Comparison of ENCODE assay signal across 9 cellular contexts in genomic region chr15:33068531-33068990, GRCh38.
DNase-seq lines count a peak whose midpoint lies in the region; ATAC-seq and TF ChIP-seq lines count a peak whose summit lies in the region.
"Had no signal": no experiment of that assay in that cellular context is flagged by ENCODE, and none has a peak within 500 bp of the region (broad histone marks: within the 10 kb centered on the region; RNA-seq: fewer than 3 reads in every experiment).

No MANE protein-coding gene starts in this region.

- CTCF ChIA-PET in CD8-positive, alpha-beta T cell (lab: Charles Lee) = no interaction called here
- CTCF ChIA-PET in activated naive CD4-positive, alpha-beta T cell treated with anti-CD3 and anti-CD28 coated beads, Interleukin-2, amount 10 ng/mL, durations not matched to agents 7 days and 5 days (lab: Charles Lee) = interaction anchor here (0.7 kb wide), 1 partner anchor 18 kb away, joined by 4 read pairs; no protein-coding TSS in a partner anchor

- H3K4me1 ChIP-seq in fibroblast of lung (ENCODE audit: control insufficient read depth, extremely low read depth, insufficient read depth, low read length) = peaks cover 20% of the 10 kb centered on the region
- H3K4me1 ChIP-seq in prostate gland (replicated peaks) = peaks cover 9% of the 10 kb centered on the region
- peaks cover 8% of the 10 kb centered on the region for H3K4me1 ChIP-seq in CD8-positive, alpha-beta T cell (ENCODE audit: insufficient read depth, low read length)
- H3K4me1 ChIP-seq: tibial artery had no signal

- H3K27me3 ChIP-seq in fibroblast of lung (ENCODE audit: control insufficient read depth, insufficient read depth, low read length) = no peaks in the 10 kb centered on the region
- H3K27me3 ChIP-seq in prostate gland (replicated peaks; ENCODE audit: insufficient read depth) = no peaks in the 10 kb centered on the region
- H3K27me3 ChIP-seq in CD8-positive, alpha-beta T cell (ENCODE audit: insufficient read depth, low read length) = no peaks in the 10 kb centered on the region
- H3K27me3 ChIP-seq: tibial artery had no signal

- no peak overlapping the region for H3K27ac ChIP-seq in fibroblast of lung (ENCODE audit: insufficient read depth, low read length)
- peak overlapping the region; percentile 70 to 72 for H3K27ac ChIP-seq in prostate gland
- H3K27ac ChIP-seq in CD8-positive, alpha-beta T cell (ENCODE audit: low read depth, low read length) = no peak overlapping the region
- H3K27ac ChIP-seq: tibial artery had no signal

- H4K20me1 ChIP-seq in fibroblast of lung (ENCODE audit: control insufficient read depth, extremely low read depth, insufficient read depth, low read length) = no peaks in the 10 kb centered on the region

- H3K79me2 ChIP-seq in fibroblast of lung (ENCODE audit: control insufficient read depth, insufficient read depth, low read length) = peaks cover 60% of the 10 kb centered on the region

- peaks cover 8% of the 10 kb centered on the region for H3K4me1 Mint-ChIP-seq in CD8-positive, alpha-beta T cell (ENCODE audit: low read depth)
- peaks cover 9% of the 10 kb centered on the region for H3K4me1 Mint-ChIP-seq in activated naive CD4-positive, alpha-beta T cell treated with anti-CD3 and anti-CD28 coated beads, Interleukin-2, amount 10 ng/mL, durations not matched to agents 7 days and 5 days

- TF ChIP-seq CTCF in fibroblast of lung (conservative IDR thresholded peaks at IDR 0.05 in 1 of 2, IDR thresholded peaks at IDR 0.05 in 1 of 2; ENCODE audit: low read depth in 1 of 2, low read length in 2 of 2) = no peak
- peak in 1 of 4 experiments; percentile 8 for TF ChIP-seq CTCF in prostate gland (IDR thresholded peaks at IDR 0.05)
- no peak for TF ChIP-seq CTCF in CD8-positive, alpha-beta T cell (IDR thresholded peaks at IDR 0.05)

- H3K27ac Mint-ChIP-seq in CD8-positive, alpha-beta T cell = no peak overlapping the region
- no peak overlapping the region for H3K27ac Mint-ChIP-seq in activated naive CD4-positive, alpha-beta T cell treated with anti-CD3 and anti-CD28 coated beads, Interleukin-2, amount 10 ng/mL, durations not matched to agents 7 days and 5 days

- H3K27me3 Mint-ChIP-seq in CD8-positive, alpha-beta T cell (ENCODE audit: low read depth) = peaks cover 4% of the 10 kb centered on the region
- peaks cover 35% of the 10 kb centered on the region for H3K27me3 Mint-ChIP-seq in activated naive CD4-positive, alpha-beta T cell treated with anti-CD3 and anti-CD28 coated beads, Interleukin-2, amount 10 ng/mL, durations not matched to agents 7 days and 5 days

- 27% methylated on average over 8 of the region's 8 CpGs for WGBS in prostate gland

- no peak overlapping the region for H3K4me3 Mint-ChIP-seq in CD8-positive, alpha-beta T cell
- H3K4me3 Mint-ChIP-seq in activated naive CD4-positive, alpha-beta T cell treated with anti-CD3 and anti-CD28 coated beads, Interleukin-2, amount 10 ng/mL, durations not matched to agents 7 days and 5 days = no peak overlapping the region

- POLR2A ChIA-PET in CD8-positive, alpha-beta T cell (lab: Charles Lee) = interaction anchor here (1.3 kb wide), 1 partner anchor 14 kb away, joined by 3 read pairs; no protein-coding TSS in a partner anchor

- H3K9me3 Mint-ChIP-seq in CD8-positive, alpha-beta T cell = no peaks in the 10 kb centered on the region
- no peaks in the 10 kb centered on the region for H3K9me3 Mint-ChIP-seq in activated naive CD4-positive, alpha-beta T cell treated with anti-CD3 and anti-CD28 coated beads, Interleukin-2, amount 10 ng/mL, durations not matched to agents 7 days and 5 days

- no peaks in the 10 kb centered on the region for H3K36me3 Mint-ChIP-seq in CD8-positive, alpha-beta T cell
- H3K36me3 Mint-ChIP-seq in activated naive CD4-positive, alpha-beta T cell treated with anti-CD3 and anti-CD28 coated beads, Interleukin-2, amount 10 ng/mL, durations not matched to agents 7 days and 5 days = no peaks in the 10 kb centered on the region

- ATAC-seq in GM21381 (IDR thresholded peaks at IDR 0.05; ENCODE audit: unreplicated experiment) = no peak
- ATAC-seq in CD8-positive, alpha-beta T cell = no peak
- ATAC-seq in HG02678 (IDR thresholded peaks at IDR 0.05; ENCODE audit: unreplicated experiment) = no peak

- DNase-seq in GM03348 (ENCODE audit: low spot score) (peak; percentile 45), NCI-H69 (lab: John Stamatoyannopoulos, UW) (peak; percentile 98), fibroblast of lung (ENCODE audit: low read depth in 2 of 2) (peak; percentile 42 to 59), prostate gland (ENCODE audit: low spot score) (peak; percentile 93)
- DNase-seq in CD8-positive, alpha-beta T cell = no peak
- no peak for DNase-seq in activated naive CD4-positive, alpha-beta T cell treated with anti-CD3 and anti-CD28 coated beads, Interleukin-2, amount 10 ng/mL, durations not matched to agents 7 days and 5 days

- no peaks in the 10 kb centered on the region for H3K9me3 ChIP-seq in fibroblast of lung (ENCODE audit: control insufficient read depth, insufficient read depth, low read depth, low read length)
- H3K9me3 ChIP-seq in prostate gland = no peaks in the 10 kb centered on the region
- H3K9me3 ChIP-seq in CD8-positive, alpha-beta T cell (ENCODE audit: low read length) = no peaks in the 10 kb centered on the region
- H3K9me3 ChIP-seq: tibial artery had no signal

- no peak overlapping the region for H2AFZ ChIP-seq in fibroblast of lung (ENCODE audit: low read length)

- intact Hi-C loops in prostate gland (cut with DNase I) = no loop called here
- intact Hi-C loops in CD8-positive, alpha-beta T cell (cut with DNase I, micrococcal nuclease) = no loop called here

- H3K36me3 ChIP-seq in fibroblast of lung (ENCODE audit: control insufficient read depth, insufficient read depth, low read length) = peaks cover 2% of the 10 kb centered on the region
- no peaks in the 10 kb centered on the region for H3K36me3 ChIP-seq in prostate gland
- no peaks in the 10 kb centered on the region for H3K36me3 ChIP-seq in CD8-positive, alpha-beta T cell (ENCODE audit: insufficient read depth, low read length)
- H3K36me3 ChIP-seq: tibial artery had no signal

- TF ChIP-seq POLR2A in prostate gland (IDR thresholded peaks at IDR 0.05) = no peak

- H3K9ac ChIP-seq in fibroblast of lung (ENCODE audit: insufficient read depth, low read length) = no peak overlapping the region

- H3K4me3 ChIP-seq in fibroblast of lung (replicated peaks in 1 of 4; ENCODE audit: control extremely low read depth in 1 of 4, insufficient read depth in 1 of 4, low read depth in 3 of 4, low read length in 4 of 4) (no peak overlapping the region), prostate gland (peak overlapping the region; percentile 0 to 3)
- H3K4me3 ChIP-seq in CD8-positive, alpha-beta T cell (ENCODE audit: low read depth, low read length) = no peak overlapping the region

- H3K4me2 ChIP-seq in fibroblast of lung (ENCODE audit: extremely low read depth, insufficient read depth, low read length) = peak overlapping the region; percentile 41

Comparison
In these comparisons a context has a peak if more than half of its experiments do, and no peak if none do; other contexts are left out.
1. DNase-seq: peak in GM03348 (single experiment), NCI-H69 (single experiment), fibroblast of lung (2 of 2) and prostate gland (single experiment); none in CD8-positive, alpha-beta T cell (0 of 7) and activated naive CD4-positive, alpha-beta T cell treated with anti-CD3 and anti-CD28 coated beads, Interleukin-2, amount 10 ng/mL, durations not matched to agents 7 days and 5 days (single experiment).
2. H3K27ac ChIP-seq: peak in prostate gland (2 of 2); none in fibroblast of lung (single experiment) and CD8-positive, alpha-beta T cell (single experiment).
3. H3K4me3 ChIP-seq: peak in prostate gland (2 of 2); none in fibroblast of lung (0 of 4) and CD8-positive, alpha-beta T cell (single experiment).